In the genomic region with DNA sequence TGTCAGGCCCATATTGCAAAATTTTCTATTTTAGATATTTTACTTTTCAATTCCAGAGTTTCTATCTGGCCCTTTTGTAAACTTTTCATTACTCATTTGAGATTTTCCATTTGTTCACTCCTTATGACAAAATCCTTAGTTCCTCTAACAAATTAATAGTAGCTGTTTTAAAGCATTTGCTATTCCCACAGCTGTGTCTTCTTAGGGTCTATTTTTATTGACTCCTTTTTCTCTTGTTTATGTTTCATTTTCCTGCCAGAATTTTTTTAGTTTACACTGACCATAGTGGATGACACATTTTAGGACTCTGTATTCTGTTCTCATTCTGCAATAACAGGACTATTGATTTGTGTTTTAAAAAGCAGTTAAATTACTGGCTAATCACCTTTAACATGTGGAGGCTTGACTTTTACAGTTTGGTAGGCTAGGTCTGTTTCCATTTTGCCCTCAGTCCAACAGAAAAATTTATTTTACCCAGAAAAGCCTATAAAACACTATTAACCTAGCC, we compare ENCODE assay signal across 27 cellular contexts. TPM values are rescaled to one million over a fixed set of nuclear protein-coding genes. Genes with fewer than 3 reads are reported as not detected.
"Had no signal": no experiment of that assay in that cellular context is flagged by ENCODE, and none has a peak within 500 bp of the region (broad histone marks: within the 10 kb centered on the region; RNA-seq: fewer than 3 reads in every experiment).

No MANE protein-coding gene starts in this region.

- H3K27me3 ChIP-seq: colonic mucosa, dorsolateral prefrontal cortex, esophagus muscularis mucosa, esophagus squamous epithelium, foreskin keratinocyte, gastrocnemius medialis, heart left ventricle had no signal

- H3K4me1 ChIP-seq: colonic mucosa, esophagus muscularis mucosa, esophagus squamous epithelium, foreskin keratinocyte, gastrocnemius medialis had no signal

- H3K36me3 ChIP-seq: colonic mucosa, esophagus muscularis mucosa, esophagus squamous epithelium, gastrocnemius medialis, heart left ventricle, heart right ventricle had no signal

- H3K27ac ChIP-seq: colonic mucosa, coronary artery, dorsolateral prefrontal cortex, epithelial cell of prostate, esophagus squamous epithelium, foreskin keratinocyte, gastrocnemius medialis, heart left ventricle, heart right ventricle had no signal

- ATAC-seq: effector memory CD8-positive, alpha-beta T cell; esophagus mucosa; foreskin keratinocyte; gastrocnemius medialis; heart left ventricle; heart right ventricle had no signal

- FAIRE-seq: colon, endometrium, endothelial cell of umbilical vein, frontal cortex had no signal

- H3K4me3 ChIP-seq: colonic mucosa, coronary artery, dorsolateral prefrontal cortex, esophagus muscularis mucosa, esophagus squamous epithelium, gastrocnemius medialis, heart left ventricle, heart right ventricle had no signal

- DNase-seq: colonic mucosa; cortex of kidney; dermis blood vessel endothelial cell; dorsolateral prefrontal cortex; effector CD4-positive, alpha-beta T cell; effector CD8-positive, alpha-beta T cell; effector memory CD4-positive, alpha-beta T cell; effector memory CD8-positive, alpha-beta T cell; endodermal cell; erythroblast; esophagus squamous epithelium; foreskin fibroblast; foreskin keratinocyte; foreskin melanocyte; gastrocnemius medialis; glutamatergic neuron; head of caudate nucleus; heart left ventricle; heart right ventricle had no signal

- H3K9me3 ChIP-seq: colonic mucosa, gastrocnemius medialis had no signal

RNA-seq across cellular contexts. Expression of a gene that starts 30.0 kb away (rescaled TPM):
- total RNA-seq: endothelial cell of umbilical vein had no signal
- polyA plus RNA-seq: endothelial cell of umbilical vein had no signal
